ENCODE assay signal across 16 cellular contexts in genomic region chr7:88132725-88133124, GRCh38.
DNase-seq lines count a peak whose midpoint lies in the region; ATAC-seq and TF ChIP-seq lines count a peak whose summit lies in the region.
"Had no signal": no experiment of that assay in that cellular context is flagged by ENCODE, and none has a peak within 500 bp of the region (broad histone marks: within the 10 kb centered on the region; RNA-seq: fewer than 3 reads in every experiment).

No MANE protein-coding gene starts in this region.

- H3K27ac Mint-ChIP-seq in glutamatergic neuron (ENCODE audit: unreplicated experiment) = no peak overlapping the region

- H3K36me3 Mint-ChIP-seq in glutamatergic neuron (ENCODE audit: unreplicated experiment) = no peaks in the 10 kb centered on the region

- no peak overlapping the region for H3K27ac ChIP-seq in right lobe of liver
- H3K27ac ChIP-seq: KMS-11, suprapubic skin, WERI-Rb-1 had no signal

- ATAC-seq in Right ventricle myocardium inferior = no peak
- ATAC-seq in HG02798 (IDR thresholded peaks at IDR 0.05; ENCODE audit: poor library complexity, unreplicated experiment) = peak; percentile 70
- ATAC-seq in HG03571 (IDR thresholded peaks at IDR 0.05; ENCODE audit: unreplicated experiment) = peak; percentile 63
- no peak for ATAC-seq in right lobe of liver

- no peak overlapping the region for H3K4me3 ChIP-seq in right lobe of liver
- H3K4me3 ChIP-seq: suprapubic skin had no signal

- no peaks in the 10 kb centered on the region for H3K4me1 ChIP-seq in right lobe of liver
- H3K4me1 ChIP-seq: suprapubic skin had no signal

- 64% methylated on average over 4 of the region's 4 CpGs for WGBS in right lobe of liver (ENCODE audit: insufficient coverage, low coverage, low lambda C conversion rate, missing lambda C conversion rate)

- intact Hi-C loops in Right ventricle myocardium inferior (cut with DNase I) (no loop called here), cardiac septum (cut with DNase I) (no loop called here), right lobe of liver (cut with DNase I) (no loop called here)

- H3K4me3 Mint-ChIP-seq in glutamatergic neuron (ENCODE audit: unreplicated experiment) = no peak overlapping the region

- no peaks in the 10 kb centered on the region for H3K4me1 Mint-ChIP-seq in glutamatergic neuron (ENCODE audit: low read depth, unreplicated experiment)

- no peaks in the 10 kb centered on the region for H3K9me3 ChIP-seq in right lobe of liver
- H3K9me3 ChIP-seq: suprapubic skin had no signal

- peaks cover 2% of the 10 kb centered on the region for H3K27me3 Mint-ChIP-seq in glutamatergic neuron (ENCODE audit: unreplicated experiment)

- TF ChIP-seq POLR2A in right lobe of liver (IDR thresholded peaks at IDR 0.05) = no peak

- DNase-seq in Right ventricle myocardium inferior (ENCODE audit: missing footprints) (peak; percentile 43), cardiac septum (ENCODE audit: low spot score) (no peak), right lobe of liver (no peak), GM19238 (ENCODE audit: insufficient read length, low spot score) (no peak), NCI-H2196 (lab: John Stamatoyannopoulos, UW; ENCODE audit: unreplicated experiment) (no peak), glutamatergic neuron (no peak)
- DNase-seq: activated T-cell treated with anti-CD3 and anti-CD28 coated beads for 4 hours, amniotic stem cell, foreskin fibroblast, kidney glomerular epithelial cell, NCI-H2227 treated with DMSO at 0.1 percent for 48 hours, WERI-Rb-1 had no signal

- H3K27me3 ChIP-seq in right lobe of liver = no peaks in the 10 kb centered on the region
- H3K27me3 ChIP-seq: suprapubic skin had no signal

- TF ChIP-seq CTCF in right lobe of liver (IDR thresholded peaks at IDR 0.05) = no peak
- no peak for TF ChIP-seq CTCF in glutamatergic neuron (IDR thresholded peaks at IDR 0.05; ENCODE audit: partially characterized antibody, unreplicated experiment)

- no peaks in the 10 kb centered on the region for H3K36me3 ChIP-seq in right lobe of liver
- H3K36me3 ChIP-seq: suprapubic skin, WERI-Rb-1 had no signal

- peaks cover 2% of the 10 kb centered on the region for H3K9me3 Mint-ChIP-seq in glutamatergic neuron (ENCODE audit: unreplicated experiment)

Comparison
In these comparisons a context has a peak if more than half of its experiments do, and no peak if none do; other contexts are left out.
1. ATAC-seq: peak in HG02798 (single experiment) and HG03571 (single experiment); none in Right ventricle myocardium inferior (single experiment) and right lobe of liver (0 of 4).